9 cellular contexts compared by ENCODE assay signal in the genomic region with DNA sequence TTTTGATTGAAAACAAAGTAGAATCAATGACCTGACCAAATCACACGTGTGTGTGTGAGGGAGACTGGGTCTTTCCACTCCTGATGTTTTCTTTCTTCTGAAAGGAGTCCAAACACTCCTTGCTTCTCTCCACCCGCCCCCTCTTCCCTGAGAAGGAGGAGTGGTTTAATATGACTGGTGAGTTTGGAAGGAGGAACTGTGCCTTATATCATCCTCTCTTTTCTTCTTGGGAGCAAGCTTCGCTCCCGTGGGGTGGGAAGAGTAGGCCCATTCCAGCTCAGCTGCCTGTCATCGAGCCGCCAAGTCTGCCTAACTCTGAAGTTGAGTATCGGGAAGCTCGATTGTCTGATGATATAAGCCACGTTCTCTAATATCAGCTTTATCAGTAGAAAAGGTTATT.
DNase-seq lines count a peak whose midpoint lies in the region; ATAC-seq and TF ChIP-seq lines count a peak whose summit lies in the region.
"Had no signal": no experiment of that assay in that cellular context is flagged by ENCODE, and none has a peak within 500 bp of the region (broad histone marks: within the 10 kb centered on the region; RNA-seq: fewer than 3 reads in every experiment).

No MANE protein-coding gene starts in this region.

- H2AFZ ChIP-seq in osteoblast (ENCODE audit: low read length): peak overlapping the region; percentile 44

- no peak overlapping the region for H3K4me3 ChIP-seq in osteoblast (ENCODE audit: insufficient read depth, low read length)
- H3K4me3 ChIP-seq in upper lobe of right lung: no peak overlapping the region
- H3K4me3 ChIP-seq: ovary had no signal

- intact Hi-C loops in head of caudate nucleus (cut with DNase I) (no loop called here), upper lobe of right lung (cut with DNase I) (no loop called here)

- H3K27ac ChIP-seq in angular gyrus (ENCODE audit: low read depth, low read length) (peak overlapping the region; percentile 88), osteoblast (ENCODE audit: low read depth, low read length) (peak overlapping the region; percentile 78), upper lobe of right lung (peak overlapping the region; percentile 20)

- DNase-seq in head of caudate nucleus (peak in 40 of 42 donors; percentile 19 to 81 (median 55)), osteoblast (ENCODE audit: insufficient read length, low spot score, missing footprints) (peak; percentile 81), upper lobe of right lung (no peak), NCI-H774 (lab: John Stamatoyannopoulos, UW) (no peak), left lobe of liver (ENCODE audit: low spot score) (no peak)
- DNase-seq: RPMI8226 had no signal

- H3K27me3 ChIP-seq in osteoblast (ENCODE audit: insufficient read depth, low read length) (no peaks in the 10 kb centered on the region), upper lobe of right lung (no peaks in the 10 kb centered on the region)
- H3K27me3 ChIP-seq: ovary had no signal

- no peaks in the 10 kb centered on the region for H4K20me1 ChIP-seq in osteoblast (ENCODE audit: insufficient read depth, low read length)

- peak overlapping the region; percentile 64 for H3K4me2 ChIP-seq in osteoblast (ENCODE audit: insufficient read depth, low read length)

- H3K36me3 ChIP-seq in osteoblast (ENCODE audit: insufficient read depth, low read length) (no peaks in the 10 kb centered on the region), upper lobe of right lung (no peaks in the 10 kb centered on the region)
- H3K36me3 ChIP-seq: ovary had no signal

- TF ChIP-seq CTCF in osteoblast (IDR thresholded peaks at IDR 0.05; ENCODE audit: extremely low read depth, low read depth, low read length): no peak
- TF ChIP-seq CTCF in upper lobe of right lung (IDR thresholded peaks at IDR 0.05): no peak

- no peaks in the 10 kb centered on the region for H3K9me3 ChIP-seq in osteoblast (ENCODE audit: low read depth, low read length)
- H3K9me3 ChIP-seq in upper lobe of right lung: no peaks in the 10 kb centered on the region
- H3K9me3 ChIP-seq: ovary had no signal

- H3K4me1 ChIP-seq in osteoblast (ENCODE audit: insufficient read depth, low read length): peaks cover 59% of the 10 kb centered on the region
- peaks cover 40% of the 10 kb centered on the region for H3K4me1 ChIP-seq in upper lobe of right lung

- ATAC-seq in upper lobe of right lung (peak; percentile 12), left lobe of liver (no peak)
- no peak for ATAC-seq in activated CD4-positive, CD25-positive, alpha-beta regulatory T cell treated with anti-CD3 and anti-CD28 coated beads, Interleukin-2, amount 50 U/mL, for 24 hours

- H3K79me2 ChIP-seq in osteoblast (ENCODE audit: insufficient read depth, low read length): no peaks in the 10 kb centered on the region

Comparison
In these comparisons a context has a peak if more than half of its experiments do, and no peak if none do; other contexts are left out.
1. H3K27ac ChIP-seq: peak in every context shown above with its lines; median percentile 88 in angular gyrus; 78 in osteoblast; 20 in upper lobe of right lung.
2. DNase-seq: peak in head of caudate nucleus (40 of 42) and osteoblast (single experiment); none in upper lobe of right lung (single experiment), NCI-H774 (single experiment) and left lobe of liver (single experiment).